Comparison of ENCODE assay signal across 8 cellular contexts in genomic region chr9:5626727-5627634, GRCh38. TPM values are rescaled to one million over a fixed set of nuclear protein-coding genes. Genes with fewer than 3 reads are reported as not detected.
DNase-seq lines count a peak whose midpoint lies in the region; ATAC-seq, FAIRE-seq and TF ChIP-seq lines count a peak whose summit lies in the region.

No MANE protein-coding gene starts in this region.

- no peak overlapping the region for H3K4me3 ChIP-seq in WERI-Rb-1 (ENCODE audit: low read depth, low read length)
- H3K4me3 ChIP-seq in duodenal mucosa (ENCODE audit: low read depth in 1 of 2, low read length in 2 of 2): peak overlapping the region; percentile 80 to 91
- peak overlapping the region; percentile 86 for H3K4me3 ChIP-seq in thoracic aorta

- DNase-seq in GM12891 (ENCODE audit: insufficient read length, low spot score) (no peak), Kasumi-1 (lab: John Stamatoyannopoulos, UW) (peak; percentile 79 to 81), WERI-Rb-1 (peak; percentile 27), mucosa of gallbladder (ENCODE audit: low spot score) (peak; percentile 31), thoracic aorta (ENCODE audit: low spot score) (no peak), DMS153 treated with DMSO at 0.1 percent for 48 hours (lab: John Stamatoyannopoulos, UW; ENCODE audit: unreplicated experiment) (no peak)

- H3K27ac ChIP-seq in WERI-Rb-1 (no peak overlapping the region), duodenal mucosa (ENCODE audit: low read depth, low read length) (peak overlapping the region; percentile 74), thoracic aorta (peak overlapping the region; percentile 95 to 96)

- peak; percentile 86 for FAIRE-seq in GM12891 (lab: Jason Lieb, UNC)

- H3K9ac ChIP-seq in duodenal mucosa (ENCODE audit: low read depth in 1 of 2, low read length in 2 of 2): peak overlapping the region; percentile 78 to 80

- no peaks in the 10 kb centered on the region for H3K9me3 ChIP-seq in WERI-Rb-1 (ENCODE audit: severe bottlenecking)
- no peaks in the 10 kb centered on the region for H3K9me3 ChIP-seq in duodenal mucosa (ENCODE audit: control insufficient read depth in 1 of 2, low read length in 2 of 2)
- H3K9me3 ChIP-seq in thoracic aorta: no peaks in the 10 kb centered on the region

- TF ChIP-seq CTCF in WERI-Rb-1 (IDR thresholded peaks at IDR 0.05; ENCODE audit: low read depth, low read length): no peak
- TF ChIP-seq CTCF in thoracic aorta (IDR thresholded peaks at IDR 0.05): no peak

- H3K4me1 ChIP-seq in duodenal mucosa (ENCODE audit: control insufficient read depth in 1 of 2, insufficient read depth in 2 of 2, low read length in 2 of 2): peaks cover 22 to 26% of the 10 kb centered on the region in 2 donors
- peaks cover 29 to 72% of the 10 kb centered on the region in 2 donors for H3K4me1 ChIP-seq in thoracic aorta (ENCODE audit: control insufficient read depth in 1 of 2, low read depth in 2 of 2)

- H3K27me3 ChIP-seq in WERI-Rb-1 (ENCODE audit: insufficient read depth, low read depth, severe bottlenecking) (no peaks in the 10 kb centered on the region), duodenal mucosa (ENCODE audit: control insufficient read depth in 1 of 2, insufficient read depth in 2 of 2, low read length in 2 of 2) (no peaks in the 10 kb centered on the region), thoracic aorta (replicated peaks; ENCODE audit: insufficient read depth) (no peaks in the 10 kb centered on the region)

- ATAC-seq in GM21786 (IDR thresholded peaks at IDR 0.05; ENCODE audit: unreplicated experiment): peak; percentile 58
- ATAC-seq in thoracic aorta (ENCODE audit: insufficient number of reproducible peaks, low FRiP score, low read depth): peak; percentile 13

- H3K36me3 ChIP-seq in WERI-Rb-1: no peaks in the 10 kb centered on the region
- H3K36me3 ChIP-seq in duodenal mucosa (ENCODE audit: control insufficient read depth in 1 of 2, insufficient read depth in 2 of 2, low read length in 2 of 2): no peaks in the 10 kb centered on the region
- H3K36me3 ChIP-seq in thoracic aorta: no peaks in the 10 kb centered on the region

- peak; percentile 57 for TF ChIP-seq POLR2A in GM12891 (IDR thresholded peaks at IDR 0.05; ENCODE audit: low read depth, low read length)

TF ChIP-seq in GM12891, 5 proteins besides CTCF, POLR2A, EP300 and RAD21:
- TF ChIP-seq TAF1 (IDR thresholded peaks at IDR 0.05; ENCODE audit: low read depth, low read length) (peak; percentile 24; the same call in 1 of the 2 replicates), POLR2AphosphoS5 (IDR thresholded peaks at IDR 0.05; ENCODE audit: low read depth, low read length) (peak; percentile 83), PAX5 (IDR thresholded peaks at IDR 0.05; ENCODE audit: insufficient read depth, low read length, severe bottlenecking) (no peak), SPI1 (IDR thresholded peaks at IDR 0.05; ENCODE audit: low read depth, low read length) (peak; percentile 99), POU2F2 (IDR thresholded peaks at IDR 0.05; ENCODE audit: low read depth, low read length) (peak; percentile 66)
TF ChIP-seq in GM12891: peak in this region for 4.

RNA-seq across cellular contexts. Expression of gene RIC1, which starts 1.9 kb away (rescaled TPM):
- polyA plus RNA-seq in GM12891 (2012; ENCODE audit: low read depth, missing spikeins): 13.3 TPM
- 17.0 TPM for total RNA-seq in mucosa of gallbladder
- 10 to 100 TPM; 44.5 to 49.4 TPM for total RNA-seq in thoracic aorta

Comparison
In these comparisons a context has a peak if more than half of its experiments do, and no peak if none do; other contexts are left out.
1. DNase-seq: peak in Kasumi-1 (2 of 2), WERI-Rb-1 (single experiment) and mucosa of gallbladder (single experiment); none in GM12891 (single experiment), thoracic aorta (single experiment) and DMS153 treated with DMSO at 0.1 percent for 48 hours (single experiment).